In the genomic region with DNA sequence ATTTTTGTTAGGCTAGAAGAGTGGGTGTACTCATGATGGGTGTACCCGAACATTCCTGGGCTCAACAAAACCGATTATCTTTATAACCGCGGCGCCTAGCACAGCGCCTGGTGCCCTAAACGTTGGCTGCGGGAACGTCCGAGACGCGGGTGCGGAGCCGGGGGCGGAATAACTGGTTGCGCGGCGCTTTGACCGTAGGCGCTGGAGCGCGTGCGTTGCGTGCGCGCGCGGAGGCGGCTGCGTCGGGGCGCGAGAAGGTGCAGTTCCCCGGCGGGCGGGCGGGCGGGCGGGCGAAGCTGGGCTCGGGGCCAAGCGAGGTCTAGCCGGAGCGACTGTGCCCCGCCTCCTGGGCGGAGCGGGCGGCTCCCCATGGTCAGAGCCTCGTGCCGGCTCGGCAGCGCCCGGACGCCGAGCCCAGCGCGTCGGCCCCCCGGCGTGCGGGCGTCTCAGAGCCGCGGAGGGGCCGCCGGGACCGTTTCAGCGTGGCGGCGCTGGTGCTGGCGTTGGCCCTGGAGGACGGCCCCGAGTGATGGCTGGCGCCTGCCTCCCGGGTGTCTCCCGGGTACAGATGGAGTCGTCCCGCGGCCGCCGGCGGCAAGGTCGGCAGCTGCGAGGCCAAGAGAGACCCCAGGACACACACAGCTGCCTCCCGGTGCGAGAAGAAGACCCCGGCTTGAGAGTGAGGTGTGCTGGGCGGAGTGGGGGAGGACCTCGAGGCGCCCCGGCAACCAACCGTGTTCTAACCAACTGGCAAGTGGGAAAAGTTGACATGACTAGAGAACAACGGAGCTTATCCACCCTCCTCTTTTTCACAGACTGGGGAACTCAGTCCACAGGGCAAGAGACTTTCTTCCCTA, we compare ENCODE assay signal across 8 cellular contexts. TPM values are rescaled to one million over a fixed set of nuclear protein-coding genes. Genes with fewer than 3 reads are reported as not detected.
DNase-seq lines count a peak whose midpoint lies in the region; ATAC-seq lines count a peak whose summit lies in the region.

A gene (plus strand): TSS at position 373 of the 857 bp plus-strand sequence. CDS start 14,429 bp downstream, outside the sequence.

- no peaks in the 10 kb centered on the region for H3K9me3 Mint-ChIP-seq in activated naive CD4-positive, alpha-beta T cell treated with anti-CD3 and anti-CD28 coated beads, Interleukin-2, amount 10 ng/mL, durations not matched to agents 7 days and 5 days

- peaks cover 26% of the 10 kb centered on the region for H3K27me3 Mint-ChIP-seq in activated naive CD4-positive, alpha-beta T cell treated with anti-CD3 and anti-CD28 coated beads, Interleukin-2, amount 10 ng/mL, durations not matched to agents 7 days and 5 days

- H3K27ac Mint-ChIP-seq in activated naive CD4-positive, alpha-beta T cell treated with anti-CD3 and anti-CD28 coated beads, Interleukin-2, amount 10 ng/mL, durations not matched to agents 7 days and 5 days: no peak within 1 kb of the TSS

- peak within 1 kb of the TSS; percentile 29 for H3K4me3 Mint-ChIP-seq in activated naive CD4-positive, alpha-beta T cell treated with anti-CD3 and anti-CD28 coated beads, Interleukin-2, amount 10 ng/mL, durations not matched to agents 7 days and 5 days

- peak; percentile 68 for ATAC-seq in HG03045 (IDR thresholded peaks at IDR 0.05; ENCODE audit: unreplicated experiment)

- H3K36me3 Mint-ChIP-seq in activated naive CD4-positive, alpha-beta T cell treated with anti-CD3 and anti-CD28 coated beads, Interleukin-2, amount 10 ng/mL, durations not matched to agents 7 days and 5 days: no peaks in the 10 kb centered on the region

- CTCF ChIA-PET in activated naive CD4-positive, alpha-beta T cell treated with anti-CD3 and anti-CD28 coated beads, Interleukin-2, amount 10 ng/mL, durations not matched to agents 7 days and 5 days (lab: Charles Lee): no interaction called here

- no peak for DNase-seq in activated naive CD4-positive, alpha-beta T cell treated with anti-CD3 and anti-CD28 coated beads, Interleukin-2, amount 10 ng/mL, durations not matched to agents 7 days and 5 days
- no peak for DNase-seq in activated naive CD4-positive, alpha-beta T cell treated with anti-CD3 and anti-CD28 coated beads, Interleukin-2, amount 50 U/mL, for 16 hours
- DNase-seq in NCI-H446 treated with DMSO at 0.1 percent for 48 hours (lab: John Stamatoyannopoulos, UW) (peak; percentile 72), anterior cingulate cortex (lab: John Stamatoyannopoulos, UW) (peak in 53 of 58 donors; percentile 12 to 80 (median 51)), hepatic stellate cell (ENCODE audit: low spot score) (peak; percentile 6), renal cortical epithelial cell (ENCODE audit: low read depth) (peak; percentile 8), SIG-M5 (lab: John Stamatoyannopoulos, UW) (no peak)

- peaks cover 3% of the 10 kb centered on the region for H3K4me1 Mint-ChIP-seq in activated naive CD4-positive, alpha-beta T cell treated with anti-CD3 and anti-CD28 coated beads, Interleukin-2, amount 10 ng/mL, durations not matched to agents 7 days and 5 days

RNA-seq across cellular contexts. Expression of the gene that starts here (rescaled TPM):
- total RNA-seq in renal cortical epithelial cell: 0.20 and 0.69 TPM in 2 replicates

Comparison
In these comparisons a context has a peak if more than half of its experiments do, and no peak if none do; other contexts are left out.
1. Peak in DNase-seq in renal cortical epithelial cell; RNA of the gene not detected or under 1 TPM.
2. DNase-seq: peak in NCI-H446 treated with DMSO at 0.1 percent for 48 hours (single experiment), anterior cingulate cortex (53 of 58) and hepatic stellate cell (single experiment); none in activated naive CD4-positive, alpha-beta T cell treated with anti-CD3 and anti-CD28 coated beads, Interleukin-2, amount 10 ng/mL, durations not matched to agents 7 days and 5 days (single experiment), activated naive CD4-positive, alpha-beta T cell treated with anti-CD3 and anti-CD28 coated beads, Interleukin-2, amount 50 U/mL, for 16 hours (single experiment) and SIG-M5 (single experiment).